Comparison of ENCODE assay signal across 30 cellular contexts in the genomic region with DNA sequence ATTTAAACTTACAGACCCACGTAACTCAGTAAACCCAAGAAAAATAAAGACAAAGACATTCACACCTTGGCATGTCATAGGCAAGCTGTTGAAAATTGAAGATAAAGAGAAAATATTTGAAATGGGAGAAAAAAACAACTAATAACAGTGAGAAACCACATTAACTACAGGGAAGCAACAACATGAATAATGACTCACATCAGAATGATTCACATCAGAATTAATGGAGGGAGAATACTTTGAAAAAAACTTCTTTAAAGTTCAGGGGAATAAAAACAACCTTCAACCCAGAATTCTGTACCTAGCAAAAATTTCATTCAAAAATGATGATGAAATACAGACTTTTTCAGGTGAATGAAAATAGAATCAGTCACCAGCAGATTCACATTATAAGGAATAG. TPM values are rescaled to one million over a fixed set of nuclear protein-coding genes. Genes with fewer than 3 reads are reported as not detected.
"Had no signal": no experiment of that assay in that cellular context is flagged by ENCODE, and none has a peak within 500 bp of the region (broad histone marks: within the 10 kb centered on the region; RNA-seq: fewer than 3 reads in every experiment).

No MANE protein-coding gene starts in this region.

- ATAC-seq: activated naive CD4-positive, alpha-beta T cell treated with anti-CD3 and anti-CD28 coated beads, Interleukin-2, amount 50 U/mL, for 72 hours; activated T-cell treated with anti-CD3 and anti-CD28 coated beads, Interleukin-2, amount 50 U/mL, for 72 hours; body of pancreas; heart right ventricle; left cardiac atrium; left ventricle myocardium superior; sciatic nerve; stimulated activated effector memory CD8-positive, alpha-beta T cell treated with anti-CD3 and anti-CD28 coated beads, Interleukin-12 subunit alpha, Interleukin-12 subunit beta, amount 100 ng/mL, for 72 hours had no signal

- H3K36me3 ChIP-seq: heart right ventricle, thoracic aorta, uterus had no signal

- H3K27ac Mint-ChIP-seq: activated naive CD4-positive, alpha-beta T cell treated with anti-CD3 and anti-CD28 coated beads, Interleukin-2, amount 50 U/mL, for 72 hours; activated T-cell treated with anti-CD3 and anti-CD28 coated beads, Interleukin-2, amount 50 U/mL, for 72 hours; nephron; stimulated activated effector memory CD8-positive, alpha-beta T cell treated with anti-CD3 and anti-CD28 coated beads, Interleukin-12 subunit alpha, Interleukin-12 subunit beta, amount 100 ng/mL, for 72 hours; stimulated activated naive CD8-positive, alpha-beta T cell treated with anti-CD3 and anti-CD28 coated beads, Interleukin-15, Interleukin-2, amounts not matched to agents 100 ng/mL and 50 ng/mL, for 24 hours had no signal

- H3K4me3 Mint-ChIP-seq: activated T-cell treated with anti-CD3 and anti-CD28 coated beads, Interleukin-2, amount 50 U/mL, for 72 hours; nephron; stimulated activated effector memory CD8-positive, alpha-beta T cell treated with anti-CD3 and anti-CD28 coated beads, Interleukin-12 subunit alpha, Interleukin-12 subunit beta, amount 100 ng/mL, for 72 hours; stimulated activated naive CD8-positive, alpha-beta T cell treated with anti-CD3 and anti-CD28 coated beads, Interleukin-15, Interleukin-2, amounts not matched to agents 100 ng/mL and 50 ng/mL, for 24 hours had no signal

- H3K36me3 Mint-ChIP-seq: stimulated activated effector memory CD8-positive, alpha-beta T cell treated with anti-CD3 and anti-CD28 coated beads, Interleukin-12 subunit alpha, Interleukin-12 subunit beta, amount 100 ng/mL, for 72 hours had no signal

- H3K4me1 ChIP-seq: body of pancreas, heart right ventricle, uterus had no signal

- H3K4me3 ChIP-seq: body of pancreas, coronary artery, dorsolateral prefrontal cortex, heart right ventricle, skin epidermis, thoracic aorta, uterus had no signal

- FAIRE-seq: islet of Langerhans had no signal

- H3K4me1 Mint-ChIP-seq: nephron; stimulated activated effector memory CD8-positive, alpha-beta T cell treated with anti-CD3 and anti-CD28 coated beads, Interleukin-12 subunit alpha, Interleukin-12 subunit beta, amount 100 ng/mL, for 72 hours had no signal

- H3K27me3 ChIP-seq: body of pancreas, heart right ventricle, uterus had no signal

- DNase-seq: activated CD4-positive, alpha-beta T cell treated with anti-CD3 and anti-CD28 coated beads for 4 hours; activated CD4-positive, alpha-beta T cell treated with anti-CD3 and anti-CD28 coated beads, Interleukin-2, amount 50 U/mL, for 4 hours; activated naive CD4-positive, alpha-beta T cell; activated T-cell treated with anti-CD3 and anti-CD28 coated beads for 4 hours; activated T-cell treated with anti-CD3 and anti-CD28 coated beads, Interleukin-2, amount 50 U/mL, for 72 hours; aorta; body of pancreas; dorsolateral prefrontal cortex; effector memory CD4-positive, alpha-beta T cell; heart right ventricle; left cardiac atrium; left ventricle myocardium superior; posterior cingulate gyrus; stimulated activated CD4-positive, alpha-beta T cell treated with anti-CD3 and anti-CD28 coated beads, Interleukin-4, amount 100 ng/mL, for 24 hours; trophoblast cell; uterus had no signal

- H3K27ac ChIP-seq: body of pancreas, coronary artery, dorsolateral prefrontal cortex, heart right ventricle, skin epidermis, thoracic aorta, uterus had no signal

RNA-seq across cellular contexts. Expression of a gene that starts 32.9 kb away (rescaled TPM):
- total RNA-seq: activated naive CD4-positive, alpha-beta T cell treated with anti-CD3 and anti-CD28 coated beads, Interleukin-2, amount 50 U/mL, for 72 hours; activated T-cell treated with anti-CD3 and anti-CD28 coated beads, Interleukin-2, amount 50 U/mL, for 72 hours; lung microvascular endothelial cell; T-helper 2 cell treated with Interferon-gamma antibody and Interleukin-4, amounts not matched to agents 100 ng/mL and 5 ng/mL, for 36 hours had no signal

RNA-seq across cellular contexts. Expression of a gene that starts 56.7 kb away (rescaled TPM):
- total RNA-seq: activated naive CD4-positive, alpha-beta T cell treated with anti-CD3 and anti-CD28 coated beads, Interleukin-2, amount 50 U/mL, for 72 hours; activated T-cell treated with anti-CD3 and anti-CD28 coated beads, Interleukin-2, amount 50 U/mL, for 72 hours; body of pancreas; cardiac septum; fibroblast of lung; heart right ventricle; left cardiac atrium; left ventricle myocardium superior; lung microvascular endothelial cell; sciatic nerve; subcutaneous adipose tissue; T-helper 2 cell treated with Interferon-gamma antibody and Interleukin-4, amounts not matched to agents 100 ng/mL and 5 ng/mL, for 36 hours; thoracic aorta had no signal
- polyA plus RNA-seq: fibroblast of lung, heart right ventricle had no signal
